In genomic region chr17:49278076-49278475, GRCh38 we compare ENCODE assay signal across 2 cellular contexts.
A peak's percentile ranks its signal among the peaks of the same experiment; 100 is the strongest.
TF ChIP-seq lines count a peak whose summit lies in the region.

No MANE protein-coding gene starts in this region.

TF ChIP-seq in H1, 55 proteins besides CTCF, POLR2A, EP300 and RAD21:
- TF ChIP-seq HDAC2 (IDR thresholded peaks at IDR 0.05; ENCODE audit: borderline replicate concordance in 1 of 2, low read depth in 2 of 2, low read length in 2 of 2) (no peak), BACH1 (IDR thresholded peaks at IDR 0.05; ENCODE audit: low read length) (no peak), GABPA (IDR thresholded peaks at IDR 0.05; ENCODE audit: borderline replicate concordance, insufficient read depth, low read length) (no peak), SP4 (IDR thresholded peaks at IDR 0.05; ENCODE audit: low read length) (no peak), PHF8 (conservative IDR thresholded peaks at IDR 0.05; ENCODE audit: low read depth, low read length) (no peak), RXRA (IDR thresholded peaks at IDR 0.05; ENCODE audit: insufficient read depth, low read depth, low read length) (no peak), EZH2 (IDR thresholded peaks at IDR 0.05; ENCODE audit: low read depth, low read length, severe bottlenecking) (no peak), SRF (IDR thresholded peaks at IDR 0.05; ENCODE audit: low read depth, low read length) (no peak), RBBP5 (IDR thresholded peaks at IDR 0.05; ENCODE audit: borderline replicate concordance, low read depth, low read length) (no peak), RFX5 (IDR thresholded peaks at IDR 0.05; ENCODE audit: borderline replicate concordance, low read depth, low read length) (no peak), NANOG (IDR thresholded peaks at IDR 0.05; ENCODE audit: insufficient read depth, low read depth, low read length, poor library complexity, severe bottlenecking) (no peak), SP1 (IDR thresholded peaks at IDR 0.05; ENCODE audit: low read depth, low read length) (no peak), CBX5 (IDR thresholded peaks at IDR 0.05; ENCODE audit: low read depth, low read length) (no peak), EGR1 (IDR thresholded peaks at IDR 0.05; ENCODE audit: borderline replicate concordance, low read depth, low read length) (no peak), CREB1 (IDR thresholded peaks at IDR 0.05) (no peak), ATF3 (IDR thresholded peaks at IDR 0.05; ENCODE audit: insufficient read depth, low read depth, low read length) (no peak), RNF2 (IDR thresholded peaks at IDR 0.05; ENCODE audit: borderline replicate concordance, low read depth, low read length, missing control alignments, poor library complexity, severe bottlenecking) (no peak), CHD7 (IDR thresholded peaks at IDR 0.05; ENCODE audit: insufficient replicate concordance, low read length) (no peak), CEBPB (IDR thresholded peaks at IDR 0.05; ENCODE audit: low read depth, low read length) (no peak), SUZ12 (IDR thresholded peaks at IDR 0.05; ENCODE audit: low read length) (no peak)
TF ChIP-seq in H1: peak in this region for 0.

TF ChIP-seq in HepG2, 621 proteins besides CTCF, POLR2A, EP300 and RAD21:
- TF ChIP-seq ZNF792 (CRISPR knock-in tag; IDR thresholded peaks at IDR 0.05) = no peak
- TF ChIP-seq ZNF263 (CRISPR knock-in tag; IDR thresholded peaks at IDR 0.05) = peak; percentile 81
